8 cellular contexts compared by ENCODE assay signal in genomic region chr20:5168582-5169396, GRCh38. TPM values are rescaled to one million over a fixed set of nuclear protein-coding genes. Genes with fewer than 3 reads are reported as not detected.
A peak's percentile ranks its signal among the peaks of the same experiment; 100 is the strongest.
DNase-seq lines count a peak whose midpoint lies in the region; TF ChIP-seq lines count a peak whose summit lies in the region.

No MANE protein-coding gene starts in this region.

- peak overlapping the region in 2 of 3 donors; percentile 10 to 28 for H3K9ac ChIP-seq in skeletal muscle tissue (ENCODE audit: low read depth in 1 of 3, low read length in 3 of 3)

- no peaks in the 10 kb centered on the region for H3K27me3 Mint-ChIP-seq in activated naive CD4-positive, alpha-beta T cell treated with anti-CD3 and anti-CD28 coated beads, Interleukin-2, amount 10 ng/mL, durations not matched to agents 7 days and 5 days

- H3K27ac ChIP-seq in skeletal muscle tissue (ENCODE audit: low read depth, low read length), result peak overlapping the region; percentile 28

- H3K4me1 ChIP-seq in skeletal muscle tissue (ENCODE audit: control insufficient read depth in 3 of 3, insufficient read depth in 3 of 3, low read length in 3 of 3), result peaks cover 54 to 62% (median 60%) of the 10 kb centered on the region in 3 donors

- H3K4me3 ChIP-seq in fibroblast of the aortic adventitia (ENCODE audit: low read depth, low read length) (no peak overlapping the region), skeletal muscle tissue (ENCODE audit: low read length in 3 of 3) (peak overlapping the region in 2 of 3 donors; percentile 5 to 41)

- no peak overlapping the region for H3K4me3 Mint-ChIP-seq in activated naive CD4-positive, alpha-beta T cell treated with anti-CD3 and anti-CD28 coated beads, Interleukin-2, amount 10 ng/mL, durations not matched to agents 7 days and 5 days

- H3K36me3 ChIP-seq in skeletal muscle tissue (ENCODE audit: control insufficient read depth in 3 of 3, insufficient read depth in 3 of 3, low read length in 3 of 3), result peaks cover 4% of the 10 kb centered on the region in 3 donors

- H3K9me3 Mint-ChIP-seq in activated naive CD4-positive, alpha-beta T cell treated with anti-CD3 and anti-CD28 coated beads, Interleukin-2, amount 10 ng/mL, durations not matched to agents 7 days and 5 days, result no peaks in the 10 kb centered on the region

- H3K36me3 Mint-ChIP-seq in activated naive CD4-positive, alpha-beta T cell treated with anti-CD3 and anti-CD28 coated beads, Interleukin-2, amount 10 ng/mL, durations not matched to agents 7 days and 5 days, result peaks cover 9% of the 10 kb centered on the region

- peak overlapping the region; percentile 85 for H3K27ac Mint-ChIP-seq in activated naive CD4-positive, alpha-beta T cell treated with anti-CD3 and anti-CD28 coated beads, Interleukin-2, amount 10 ng/mL, durations not matched to agents 7 days and 5 days

- no peaks in the 10 kb centered on the region for H3K9me3 ChIP-seq in skeletal muscle tissue (ENCODE audit: control insufficient read depth in 3 of 3, low read length in 3 of 3)

- no peak for DNase-seq in activated naive CD4-positive, alpha-beta T cell treated with anti-CD3 and anti-CD28 coated beads, Interleukin-2, amount 10 ng/mL, durations not matched to agents 7 days and 5 days
- DNase-seq in activated naive CD4-positive, alpha-beta T cell (lab: John Stamatoyannopoulos, UW), result no peak
- DNase-seq in RPMI7951 (ENCODE audit: low read depth), result peak; percentile 41
- peak; percentile 19 for DNase-seq in fibroblast of the aortic adventitia (ENCODE audit: low read depth)
- DNase-seq in GM19240 (ENCODE audit: insufficient read length, low spot score), result no peak
- no peak for DNase-seq in cerebellar cortex (ENCODE audit: low spot score)
- no peak for DNase-seq in mucosa of gallbladder (ENCODE audit: low spot score)

- no peak for TF ChIP-seq CTCF in fibroblast of the aortic adventitia (IDR thresholded peaks at IDR 0.05; ENCODE audit: insufficient read depth, low read length)

- peaks cover 46% of the 10 kb centered on the region for H3K4me1 Mint-ChIP-seq in activated naive CD4-positive, alpha-beta T cell treated with anti-CD3 and anti-CD28 coated beads, Interleukin-2, amount 10 ng/mL, durations not matched to agents 7 days and 5 days

- no peaks in the 10 kb centered on the region for H3K27me3 ChIP-seq in skeletal muscle tissue (ENCODE audit: control insufficient read depth in 3 of 3, insufficient read depth in 3 of 3, low read length in 3 of 3)

- CTCF ChIA-PET in activated naive CD4-positive, alpha-beta T cell treated with anti-CD3 and anti-CD28 coated beads, Interleukin-2, amount 10 ng/mL, durations not matched to agents 7 days and 5 days (lab: Charles Lee), result interaction anchor here (0.5 to 3.3 kb wide), 6 partner anchors 22 to 280 kb away, joined by 3 to 13 read pairs (median 3); partner anchors contain the start of gene CDS2

RNA-seq across cellular contexts. Expression of gene CDS2, which starts 42.0 kb away (rescaled TPM):
- 26.2 and 29.2 TPM in 2 replicates for total RNA-seq in RPMI7951 (2014; rRNA removed; shearing (Covaris generic))
- total RNA-seq in fibroblast of the aortic adventitia (ENCODE audit: low replicate concordance) (16.7 and 32.0 TPM in 2 replicates), skeletal muscle tissue (27.1 TPM), mucosa of gallbladder (53.0 TPM)

RNA-seq across cellular contexts. Expression of gene PCNA, which starts 49.0 kb away (rescaled TPM):
- total RNA-seq in RPMI7951 (2014; rRNA removed; shearing (Covaris generic)), result 755 and 819 TPM in 2 replicates
- total RNA-seq in fibroblast of the aortic adventitia (ENCODE audit: low replicate concordance) (46.3 and 307 TPM in 2 replicates), skeletal muscle tissue (35.5 TPM), mucosa of gallbladder (43.9 TPM)

RNA-seq across cellular contexts. Expression of gene TMEM230, which starts 55.9 kb away (rescaled TPM):
- total RNA-seq in RPMI7951 (2014; rRNA removed; shearing (Covaris generic)), result 408 and 435 TPM in 2 replicates
- total RNA-seq in fibroblast of the aortic adventitia (ENCODE audit: low replicate concordance) (50.3 and 175 TPM in 2 replicates), skeletal muscle tissue (68.9 TPM), mucosa of gallbladder (107 TPM)

Comparison
In these comparisons a context has a peak if more than half of its experiments do, and no peak if none do; other contexts are left out.
1. DNase-seq: peak in RPMI7951 (single experiment) and fibroblast of the aortic adventitia (single experiment); none in activated naive CD4-positive, alpha-beta T cell treated with anti-CD3 and anti-CD28 coated beads, Interleukin-2, amount 10 ng/mL, durations not matched to agents 7 days and 5 days (single experiment), activated naive CD4-positive, alpha-beta T cell (0 of 4), GM19240 (single experiment), cerebellar cortex (single experiment) and mucosa of gallbladder (single experiment).